ENCODE assay signal across 9 cellular contexts in the genomic region with DNA sequence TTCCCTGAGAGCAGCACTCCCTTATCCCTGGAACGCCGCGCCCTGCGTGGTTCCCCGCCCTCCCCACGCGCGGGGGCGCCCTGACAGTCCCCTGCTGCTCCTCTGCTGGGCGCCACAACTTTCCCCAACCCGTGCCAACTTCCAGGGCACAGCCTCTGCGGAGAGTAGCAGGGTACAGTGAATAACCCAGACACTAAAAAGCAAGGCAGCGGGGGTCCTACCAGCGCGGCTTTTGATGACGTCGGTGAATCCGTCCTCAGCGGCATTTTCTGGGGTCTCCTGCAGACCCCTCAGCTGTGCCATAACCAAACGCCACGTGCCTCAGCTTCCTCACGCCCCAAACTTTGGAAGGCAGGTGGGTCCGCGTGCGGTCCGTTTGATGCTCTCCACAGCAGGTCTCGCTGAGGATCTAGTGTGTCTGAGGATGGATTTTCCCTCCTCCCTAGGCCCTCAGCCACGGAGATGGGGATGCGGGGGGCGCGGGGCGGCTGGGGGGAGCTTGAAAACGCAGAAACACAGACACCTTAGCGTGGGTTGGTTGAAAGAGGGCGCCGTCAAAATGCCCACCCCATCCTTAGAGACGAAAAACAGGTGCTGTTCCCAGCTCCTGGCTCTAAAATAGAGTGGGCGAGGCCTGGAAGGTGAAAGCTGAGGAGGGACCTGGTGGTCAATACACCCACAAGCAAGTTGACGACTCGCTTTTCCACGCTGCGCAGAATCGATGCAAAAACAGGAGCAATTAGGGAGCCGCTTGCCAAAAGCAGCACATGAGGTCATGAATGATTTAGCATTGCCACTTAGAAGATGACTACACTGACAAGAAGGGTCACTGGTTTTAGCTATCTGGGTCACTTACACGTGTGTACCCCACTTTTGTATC.
A peak's percentile ranks its signal among the peaks of the same experiment; 100 is the strongest.
DNase-seq lines count a peak whose midpoint lies in the region; ATAC-seq and TF ChIP-seq lines count a peak whose summit lies in the region.
"Had no signal": no experiment of that assay in that cellular context is flagged by ENCODE, and none has a peak within 500 bp of the region (broad histone marks: within the 10 kb centered on the region; RNA-seq: fewer than 3 reads in every experiment).

No MANE protein-coding gene starts in this region.

- ATAC-seq in thoracic aorta (ENCODE audit: insufficient number of reproducible peaks, low FRiP score, low read depth) (no peak), HG02759 (IDR thresholded peaks at IDR 0.05; ENCODE audit: unreplicated experiment) (no peak)

- no peaks in the 10 kb centered on the region for H3K36me3 ChIP-seq in esophagus squamous epithelium
- H3K36me3 ChIP-seq in muscle layer of duodenum (ENCODE audit: control insufficient read depth in 1 of 2, insufficient read depth in 2 of 2, low read length in 2 of 2), result no peaks in the 10 kb centered on the region
- no peaks in the 10 kb centered on the region for H3K36me3 ChIP-seq in thoracic aorta

- no peaks in the 10 kb centered on the region for H3K9me3 ChIP-seq in esophagus squamous epithelium
- H3K9me3 ChIP-seq in muscle layer of duodenum (ENCODE audit: control insufficient read depth in 1 of 2, low read length in 2 of 2), result no peaks in the 10 kb centered on the region
- no peaks in the 10 kb centered on the region for H3K9me3 ChIP-seq in thoracic aorta

- no peaks in the 10 kb centered on the region for H3K4me1 ChIP-seq in esophagus squamous epithelium
- H3K4me1 ChIP-seq in muscle layer of duodenum (ENCODE audit: control insufficient read depth in 1 of 2, insufficient read depth in 2 of 2, low read length in 2 of 2), result no peaks in the 10 kb centered on the region
- no peaks in the 10 kb centered on the region for H3K4me1 ChIP-seq in thoracic aorta (ENCODE audit: control insufficient read depth in 1 of 2, low read depth in 2 of 2)

- no peak for TF ChIP-seq POLR2A in esophagus squamous epithelium (IDR thresholded peaks at IDR 0.05)

- no peaks in the 10 kb centered on the region for H3K27me3 ChIP-seq in esophagus squamous epithelium
- H3K27me3 ChIP-seq in muscle layer of duodenum (ENCODE audit: low read depth, low read length), result no peaks in the 10 kb centered on the region
- no peaks in the 10 kb centered on the region for H3K27me3 ChIP-seq in thoracic aorta (replicated peaks; ENCODE audit: insufficient read depth)

- TF ChIP-seq CTCF in esophagus squamous epithelium (IDR thresholded peaks at IDR 0.05) (no peak), thoracic aorta (IDR thresholded peaks at IDR 0.05) (no peak)

- DNase-seq in NCI-H748 treated with DMSO at 0.1 percent for 48 hours (lab: John Stamatoyannopoulos, UW), result peak; percentile 33
- no peak for DNase-seq in esophagus squamous epithelium (lab: John Stamatoyannopoulos, UW)
- DNase-seq in thoracic aorta (ENCODE audit: low spot score), result no peak
- DNase-seq in OCI-M1 (lab: John Stamatoyannopoulos, UW), result no peak
- DNase-seq in NCI-H2081 (lab: John Stamatoyannopoulos, UW), result no peak
- no peak for DNase-seq in stimulated activated CD4-positive, alpha-beta T cell treated with anti-CD3 and anti-CD28 coated beads, Interleukin-4, amount 100 ng/mL, for 1 hour
- DNase-seq: naive B cell had no signal

- 29 to 47% methylated on average over 14 to 20 of the region's 45 CpGs for WGBS in esophagus squamous epithelium, 2 donors

- intact Hi-C loops in esophagus squamous epithelium (cut with DNase I), result no loop called here

- peak overlapping the region in 3 of 4 donors; percentile 19 to 49 (median 28) for H3K4me3 ChIP-seq in esophagus squamous epithelium
- peak overlapping the region; percentile 16 to 61 for H3K4me3 ChIP-seq in muscle layer of duodenum (ENCODE audit: low read depth in 1 of 2, low read length in 2 of 2)
- peak overlapping the region; percentile 71 for H3K4me3 ChIP-seq in thoracic aorta

- H3K27ac ChIP-seq in esophagus squamous epithelium, result peak overlapping the region in 1 of 4 donors; percentile 2
- H3K27ac ChIP-seq in muscle layer of duodenum (ENCODE audit: low read length), result no peak overlapping the region
- peak overlapping the region; percentile 22 to 59 for H3K27ac ChIP-seq in thoracic aorta
